In genomic region chr4:124030038-124030638, GRCh38 we compare ENCODE assay signal across 16 cellular contexts.
A peak's percentile ranks its signal among the peaks of the same experiment; 100 is the strongest.
DNase-seq lines count a peak whose midpoint lies in the region; ATAC-seq and TF ChIP-seq lines count a peak whose summit lies in the region.
"Had no signal": no experiment of that assay in that cellular context is flagged by ENCODE, and none has a peak within 500 bp of the region (broad histone marks: within the 10 kb centered on the region; RNA-seq: fewer than 3 reads in every experiment).

No MANE protein-coding gene starts in this region.

- no peak overlapping the region for H3K4me3 ChIP-seq in right cardiac atrium (ENCODE audit: low read length)
- H3K4me3 ChIP-seq: PC-9 had no signal

- DNase-seq in GM03348 (ENCODE audit: low spot score): peak; percentile 11
- peak in 2 of 3 donors; percentile 19 to 45 for DNase-seq in right cardiac atrium
- no peak for DNase-seq in sciatic nerve (ENCODE audit: low spot score)
- DNase-seq in NCI-H1048 (lab: John Stamatoyannopoulos, UW): no peak
- DNase-seq in activated CD4-positive, alpha-beta T cell treated with anti-CD3 and anti-CD28 coated beads, Interleukin-2, amount 50 U/mL, for 1 hour: no peak
- DNase-seq: activated naive CD4-positive, alpha-beta T cell; effector CD4-positive, alpha-beta T cell; naive B cell; NCI-H446; PC-9; retina; SW 1271 had no signal

- H3K36me3 Mint-ChIP-seq in brain: no peaks in the 10 kb centered on the region
- H3K36me3 Mint-ChIP-seq in stimulated activated memory B cell treated with anti-CD40 and anti-IgM and Interleukin-4, amounts not matched to agents 10 μg/mL and 1 μg/mL and 100 μg/mL, for 72 hours: no peaks in the 10 kb centered on the region
- H3K36me3 Mint-ChIP-seq: naive B cell; stimulated activated effector memory CD8-positive, alpha-beta T cell treated with anti-CD3 and anti-CD28 coated beads, Interleukin-12 subunit alpha, Interleukin-12 subunit beta, amount 100 ng/mL, for 72 hours had no signal

- no peaks in the 10 kb centered on the region for H3K27me3 Mint-ChIP-seq in brain
- H3K27me3 Mint-ChIP-seq in stimulated activated memory B cell treated with anti-CD40 and anti-IgM and Interleukin-4, amounts not matched to agents 10 μg/mL and 1 μg/mL and 100 μg/mL, for 72 hours: no peaks in the 10 kb centered on the region

- peak overlapping the region in 3 of 5 experiments; percentile 19 to 80 (median 45) for H3K27ac Mint-ChIP-seq in brain
- no peak overlapping the region for H3K27ac Mint-ChIP-seq in stimulated activated memory B cell treated with anti-CD40 and anti-IgM and Interleukin-4, amounts not matched to agents 10 μg/mL and 1 μg/mL and 100 μg/mL, for 72 hours
- H3K27ac Mint-ChIP-seq: stimulated activated effector memory CD8-positive, alpha-beta T cell treated with anti-CD3 and anti-CD28 coated beads, Interleukin-12 subunit alpha, Interleukin-12 subunit beta, amount 100 ng/mL, for 72 hours had no signal

- peak; percentile 88 to 89 for ATAC-seq in right cardiac atrium
- ATAC-seq in sciatic nerve: peak; percentile 95
- ATAC-seq in esophagus mucosa: no peak
- no peak for ATAC-seq in stimulated activated memory B cell treated with anti-CD40 and anti-IgM and Interleukin-4, amounts not matched to agents 10 μg/mL and 1 μg/mL and 100 μg/mL, for 72 hours
- ATAC-seq: stimulated activated effector memory CD8-positive, alpha-beta T cell treated with anti-CD3 and anti-CD28 coated beads, Interleukin-12 subunit alpha, Interleukin-12 subunit beta, amount 100 ng/mL, for 72 hours had no signal

- H3K4me3 Mint-ChIP-seq in brain: peak overlapping the region in 1 of 5 experiments; percentile 4
- no peak overlapping the region for H3K4me3 Mint-ChIP-seq in stimulated activated memory B cell treated with anti-CD40 and anti-IgM and Interleukin-4, amounts not matched to agents 10 μg/mL and 1 μg/mL and 100 μg/mL, for 72 hours
- H3K4me3 Mint-ChIP-seq: naive B cell; stimulated activated effector memory CD8-positive, alpha-beta T cell treated with anti-CD3 and anti-CD28 coated beads, Interleukin-12 subunit alpha, Interleukin-12 subunit beta, amount 100 ng/mL, for 72 hours had no signal

- peaks cover 0 to 18% (median 4%) of the 10 kb centered on the region in 5 experiments for H3K9me3 Mint-ChIP-seq in brain
- no peaks in the 10 kb centered on the region for H3K9me3 Mint-ChIP-seq in stimulated activated memory B cell treated with anti-CD40 and anti-IgM and Interleukin-4, amounts not matched to agents 10 μg/mL and 1 μg/mL and 100 μg/mL, for 72 hours
- H3K9me3 Mint-ChIP-seq: stimulated activated effector memory CD8-positive, alpha-beta T cell treated with anti-CD3 and anti-CD28 coated beads, Interleukin-12 subunit alpha, Interleukin-12 subunit beta, amount 100 ng/mL, for 72 hours had no signal

- no peak overlapping the region for H3K27ac ChIP-seq in right cardiac atrium (ENCODE audit: low read length)
- H3K27ac ChIP-seq: PC-9 had no signal

- 17% methylated on average over 3 of the region's 3 CpGs for WGBS in right cardiac atrium

- no peaks in the 10 kb centered on the region for H3K4me1 ChIP-seq in right cardiac atrium (ENCODE audit: control insufficient read depth, insufficient read depth, low read length)

- intact Hi-C loops in right cardiac atrium (cut with DNase I) (no loop called here), sciatic nerve (cut with DNase I) (no loop called here)

- TF ChIP-seq CTCF in brain (conservative IDR thresholded peaks at IDR 0.05): no peak

- H3K4me1 Mint-ChIP-seq in brain: peaks cover 28% of the 10 kb centered on the region
- no peaks in the 10 kb centered on the region for H3K4me1 Mint-ChIP-seq in stimulated activated memory B cell treated with anti-CD40 and anti-IgM and Interleukin-4, amounts not matched to agents 10 μg/mL and 1 μg/mL and 100 μg/mL, for 72 hours
- H3K4me1 Mint-ChIP-seq: naive B cell; stimulated activated effector memory CD8-positive, alpha-beta T cell treated with anti-CD3 and anti-CD28 coated beads, Interleukin-12 subunit alpha, Interleukin-12 subunit beta, amount 100 ng/mL, for 72 hours had no signal

- no peaks in the 10 kb centered on the region for H3K9me3 ChIP-seq in right cardiac atrium (ENCODE audit: control insufficient read depth, low read length)

- H3K27me3 ChIP-seq in right cardiac atrium (ENCODE audit: control insufficient read depth, insufficient read depth): no peaks in the 10 kb centered on the region

Comparison
In these comparisons a context has a peak if more than half of its experiments do, and no peak if none do; other contexts are left out.
1. DNase-seq: peak in GM03348 (single experiment) and right cardiac atrium (2 of 3); none in sciatic nerve (single experiment), NCI-H1048 (single experiment) and activated CD4-positive, alpha-beta T cell treated with anti-CD3 and anti-CD28 coated beads, Interleukin-2, amount 50 U/mL, for 1 hour (single experiment).
2. ATAC-seq: peak in right cardiac atrium (2 of 2) and sciatic nerve (single experiment); none in esophagus mucosa (single experiment) and stimulated activated memory B cell treated with anti-CD40 and anti-IgM and Interleukin-4, amounts not matched to agents 10 μg/mL and 1 μg/mL and 100 μg/mL, for 72 hours (single experiment).